11 cellular contexts compared by ENCODE assay signal in the genomic region with DNA sequence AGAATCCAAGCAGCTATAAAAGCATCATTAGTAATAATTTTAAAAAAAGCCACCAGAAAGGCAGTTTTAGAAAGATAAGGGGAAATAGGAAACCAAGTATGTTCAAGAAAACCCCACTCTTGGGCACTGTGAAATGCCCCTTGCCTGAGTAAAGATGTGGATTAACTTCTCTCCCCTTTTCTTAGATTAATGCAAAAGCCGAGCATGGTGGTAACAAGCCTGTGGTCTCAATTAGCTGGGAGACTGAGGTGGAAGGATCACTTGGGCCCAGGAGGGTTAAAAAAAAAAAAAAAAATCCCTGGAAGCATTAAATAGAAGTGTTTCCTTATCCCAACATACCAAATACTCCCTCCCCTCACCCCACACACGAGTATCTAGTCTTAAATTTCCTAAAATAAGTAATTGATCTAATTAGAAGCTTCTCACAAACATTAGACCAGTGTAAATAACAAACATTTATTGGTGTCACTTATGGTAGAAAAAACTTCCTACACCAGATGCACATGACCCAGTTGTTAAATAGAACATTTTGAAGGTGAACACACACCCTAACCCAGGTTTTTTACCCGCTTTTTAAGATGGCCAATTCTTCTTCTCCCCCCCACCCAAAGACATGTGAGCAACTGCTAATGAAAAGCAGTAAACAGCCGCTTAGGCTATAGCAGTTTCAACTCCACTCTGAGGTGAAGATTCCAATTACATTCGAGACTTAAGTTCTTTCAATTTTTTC. TPM values are rescaled to one million over a fixed set of nuclear protein-coding genes. Genes with fewer than 3 reads are reported as not detected.
DNase-seq lines count a peak whose midpoint lies in the region; ATAC-seq, FAIRE-seq and TF ChIP-seq lines count a peak whose summit lies in the region.
"Had no signal": no experiment of that assay in that cellular context is flagged by ENCODE, and none has a peak within 500 bp of the region (broad histone marks: within the 10 kb centered on the region; RNA-seq: fewer than 3 reads in every experiment).

No MANE protein-coding gene starts in this region.

- H3K9ac ChIP-seq in BLaER1: no peak overlapping the region

- peaks cover 83% of the 10 kb centered on the region for H3K36me3 ChIP-seq in BLaER1

- H4K20me1 ChIP-seq in BLaER1: peaks cover 73% of the 10 kb centered on the region

- intact Hi-C loops in natural killer cell (cut with micrococcal nuclease): no loop called here

- H3K4me1 Mint-ChIP-seq in brain: peaks cover 54% of the 10 kb centered on the region
- peaks cover 52 to 53% of the 10 kb centered on the region in 2 donors for H3K4me1 Mint-ChIP-seq in natural killer cell

- no peaks in the 10 kb centered on the region for H3K9me3 ChIP-seq in BLaER1

- H3K4me3 Mint-ChIP-seq in brain (peak overlapping the region; percentile 96 to 99 (median 97)), natural killer cell (peak overlapping the region; percentile 57)

- TF ChIP-seq CTCF in brain (conservative IDR thresholded peaks at IDR 0.05) (no peak), natural killer cell (IDR thresholded peaks at IDR 0.05) (no peak)

- DNase-seq in LoVo (ENCODE audit: low spot score) (peak; percentile 16), natural killer cell (no peak), GM19239 (ENCODE audit: insufficient read length, low spot score) (no peak), epidermal melanocyte (ENCODE audit: insufficient read length, low spot score) (no peak)
- no peak for DNase-seq in activated CD4-positive, alpha-beta T cell treated with anti-CD3 and anti-CD28 coated beads, Interleukin-2, amount 50 U/mL, for 48 hours
- DNase-seq: substantia nigra, T-helper 9 cell had no signal

- H3K36me3 Mint-ChIP-seq in brain: peaks cover 79% of the 10 kb centered on the region
- H3K36me3 Mint-ChIP-seq in natural killer cell: peaks cover 28% of the 10 kb centered on the region

- H3K4me2 ChIP-seq in BLaER1: peak overlapping the region; percentile 73

- H3K27ac Mint-ChIP-seq in brain (peak overlapping the region in 4 of 5 experiments; percentile 25 to 71 (median 58)), natural killer cell (peak overlapping the region; percentile 58 to 59)

- H3K4me1 ChIP-seq in BLaER1: peaks cover 42% of the 10 kb centered on the region

- no peak overlapping the region for H3K4me3 ChIP-seq in BLaER1
- H3K4me3 ChIP-seq: skin epidermis had no signal

- H3K9me3 Mint-ChIP-seq in brain (peaks cover 0 to 2% (median 0%) of the 10 kb centered on the region in 5 experiments), natural killer cell (no peaks in the 10 kb centered on the region)

- no peak for FAIRE-seq in GM19239 (lab: Jason Lieb, UNC)

- no peak overlapping the region for H3K27ac ChIP-seq in BLaER1
- H3K27ac ChIP-seq: skin epidermis had no signal

- no peaks in the 10 kb centered on the region for H3K27me3 ChIP-seq in BLaER1

- H3K27me3 Mint-ChIP-seq in brain: peaks cover 2% of the 10 kb centered on the region
- H3K27me3 Mint-ChIP-seq in natural killer cell (ENCODE audit: low read depth in 2 of 2): no peaks in the 10 kb centered on the region

- ATAC-seq in natural killer cell (no peak), HG02798 (IDR thresholded peaks at IDR 0.05; ENCODE audit: poor library complexity, unreplicated experiment) (no peak)

RNA-seq across cellular contexts. Expression of a gene that starts 5.2 kb away (rescaled TPM):
- polyA plus RNA-seq in brain (ENCODE audit: insufficient read depth, low read depth, low replicate concordance): 136 TPM
- total RNA-seq in natural killer cell: 100 to 1,000 TPM; 222 to 281 (median 275) TPM

RNA-seq across cellular contexts. Expression of a gene that starts 25.7 kb away (rescaled TPM):
- polyA plus RNA-seq in brain (ENCODE audit: insufficient read depth, low read depth, low replicate concordance): 18.4 TPM
- total RNA-seq in natural killer cell: 10 to 100 TPM; 66.1 to 83.2 (median 68.8) TPM

RNA-seq across cellular contexts. Expression of a gene that starts 35.6 kb away (rescaled TPM):
- polyA plus RNA-seq in brain (ENCODE audit: insufficient read depth, low read depth, low replicate concordance): 20.9 TPM
- total RNA-seq in natural killer cell: 10 to 100 TPM; 10.6 to 13.1 (median 11.8) TPM

RNA-seq across cellular contexts. Expression of a gene that starts 46.4 kb away (rescaled TPM):
- polyA plus RNA-seq in brain (ENCODE audit: insufficient read depth, low read depth, low replicate concordance): 53.5 TPM
- total RNA-seq in natural killer cell: 10 to 100 TPM; 31.1 to 37.4 (median 34.8) TPM
